1 cellular context compared by ENCODE assay signal in genomic region chr6:37319856-37320255, GRCh38.
TF ChIP-seq lines count a peak whose summit lies in the region.

No MANE protein-coding gene starts in this region.

TF ChIP-seq in IMR-90, 13 proteins besides CTCF, POLR2A, EP300 and RAD21:
- TF ChIP-seq CEBPB (IDR thresholded peaks at IDR 0.05; ENCODE audit: low read depth, low read length): no peak
- TF ChIP-seq MAZ (IDR thresholded peaks at IDR 0.05; ENCODE audit: borderline replicate concordance, low read depth, low read length): no peak
- TF ChIP-seq CHD1 (IDR thresholded peaks at IDR 0.05; ENCODE audit: low read depth, low read length): no peak
